In genomic region chr18:23186781-23187180, GRCh38 we compare ENCODE assay signal across 2 cellular contexts.
TF ChIP-seq lines count a peak whose summit lies in the region.

No MANE protein-coding gene starts in this region.

TF ChIP-seq in IMR-90, 13 proteins besides CTCF, POLR2A, EP300 and RAD21 (continued from another document):
- TF ChIP-seq ELK1 (IDR thresholded peaks at IDR 0.05; ENCODE audit: borderline replicate concordance, low read depth, low read length): no peak
- no peak for TF ChIP-seq MAFK (IDR thresholded peaks at IDR 0.05; ENCODE audit: low read depth, low read length)
- TF ChIP-seq SMC3 (IDR thresholded peaks at IDR 0.05; ENCODE audit: low read depth, low read length): no peak
- no peak for TF ChIP-seq CHD1 (IDR thresholded peaks at IDR 0.05; ENCODE audit: low read depth, low read length)
- TF ChIP-seq NFE2L2 (IDR thresholded peaks at IDR 0.05; ENCODE audit: low read depth, low read length): no peak
- TF ChIP-seq USF2 (IDR thresholded peaks at IDR 0.05; ENCODE audit: low read depth, low read length): no peak
- TF ChIP-seq MXI1 (IDR thresholded peaks at IDR 0.05; ENCODE audit: borderline replicate concordance, low read depth, low read length): no peak
- TF ChIP-seq BHLHE40 (IDR thresholded peaks at IDR 0.05; ENCODE audit: low read depth, low read length): no peak
- no peak for TF ChIP-seq FOS (IDR thresholded peaks at IDR 0.05; ENCODE audit: low read depth, low read length)
- no peak for TF ChIP-seq RCOR1 (IDR thresholded peaks at IDR 0.05; ENCODE audit: insufficient replicate concordance, low read length)
- no peak for TF ChIP-seq MAZ (IDR thresholded peaks at IDR 0.05; ENCODE audit: borderline replicate concordance, low read depth, low read length)
- TF ChIP-seq RFX5 (IDR thresholded peaks at IDR 0.05; ENCODE audit: low read depth, low read length): no peak

TF ChIP-seq in WTC11, 78 proteins besides CTCF, POLR2A, EP300 and RAD21:
- TF ChIP-seq STAT6 (CRISPR knock-in tag; conservative IDR thresholded peaks at IDR 0.05; ENCODE audit: low read depth): no peak
- TF ChIP-seq ERG (CRISPR knock-in tag; IDR thresholded peaks at IDR 0.05): no peak
- TF ChIP-seq AR (CRISPR knock-in tag; IDR thresholded peaks at IDR 0.05): no peak
- no peak for TF ChIP-seq ATF2 (CRISPR knock-in tag; IDR thresholded peaks at IDR 0.05; ENCODE audit: borderline replicate concordance, low read depth)
- TF ChIP-seq ZNF121 (CRISPR knock-in tag; IDR thresholded peaks at IDR 0.05): no peak
- no peak for TF ChIP-seq SP1 (CRISPR knock-in tag; conservative IDR thresholded peaks at IDR 0.05)
- no peak for TF ChIP-seq CREM (CRISPR knock-in tag; IDR thresholded peaks at IDR 0.05)
- no peak for TF ChIP-seq JUN (CRISPR knock-in tag; IDR thresholded peaks at IDR 0.05)
- no peak for TF ChIP-seq GRHL2 (CRISPR knock-in tag; IDR thresholded peaks at IDR 0.05; ENCODE audit: insufficient replicate concordance, severe bottlenecking)
- no peak for TF ChIP-seq PRDM15 (CRISPR knock-in tag; IDR thresholded peaks at IDR 0.05)
- no peak for TF ChIP-seq TCF7 (CRISPR knock-in tag; IDR thresholded peaks at IDR 0.05; ENCODE audit: low read depth)
- TF ChIP-seq SMAD3 (CRISPR knock-in tag; IDR thresholded peaks at IDR 0.05; ENCODE audit: borderline replicate concordance): no peak
- no peak for TF ChIP-seq ZBTB21 (CRISPR knock-in tag; IDR thresholded peaks at IDR 0.05; ENCODE audit: borderline replicate concordance)
